In the genomic region with DNA sequence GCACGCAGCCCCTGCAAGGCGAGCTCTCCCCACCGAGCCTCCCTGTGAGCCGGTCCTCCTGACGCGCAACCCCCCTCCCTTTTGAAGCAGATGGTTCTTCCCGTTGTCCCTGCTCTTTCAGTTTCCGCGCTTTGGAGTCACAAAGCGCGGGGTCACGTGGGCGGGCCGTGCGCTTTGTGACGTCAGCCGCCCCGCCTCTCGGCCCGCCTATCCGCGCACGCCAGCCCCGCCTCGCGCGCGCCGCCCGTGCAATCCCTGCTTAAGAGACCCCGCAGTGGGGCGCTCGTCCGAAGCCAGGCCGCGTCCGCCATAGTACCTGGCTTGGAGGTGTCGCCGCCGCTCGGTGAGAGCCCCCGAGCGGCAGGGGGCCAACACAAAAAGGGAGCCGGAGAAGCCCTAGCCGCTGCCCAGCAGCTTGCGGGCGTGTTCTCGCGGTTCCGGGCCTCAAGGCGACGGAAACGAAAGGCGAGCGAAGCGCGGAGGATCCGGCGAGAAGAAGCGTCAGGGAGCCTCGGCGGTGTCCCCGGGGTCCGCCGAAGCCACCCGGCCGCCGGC, we compare ENCODE assay signal across 1 cellular context.
TF ChIP-seq lines count a peak whose summit lies in the region.

A gene with protein sequence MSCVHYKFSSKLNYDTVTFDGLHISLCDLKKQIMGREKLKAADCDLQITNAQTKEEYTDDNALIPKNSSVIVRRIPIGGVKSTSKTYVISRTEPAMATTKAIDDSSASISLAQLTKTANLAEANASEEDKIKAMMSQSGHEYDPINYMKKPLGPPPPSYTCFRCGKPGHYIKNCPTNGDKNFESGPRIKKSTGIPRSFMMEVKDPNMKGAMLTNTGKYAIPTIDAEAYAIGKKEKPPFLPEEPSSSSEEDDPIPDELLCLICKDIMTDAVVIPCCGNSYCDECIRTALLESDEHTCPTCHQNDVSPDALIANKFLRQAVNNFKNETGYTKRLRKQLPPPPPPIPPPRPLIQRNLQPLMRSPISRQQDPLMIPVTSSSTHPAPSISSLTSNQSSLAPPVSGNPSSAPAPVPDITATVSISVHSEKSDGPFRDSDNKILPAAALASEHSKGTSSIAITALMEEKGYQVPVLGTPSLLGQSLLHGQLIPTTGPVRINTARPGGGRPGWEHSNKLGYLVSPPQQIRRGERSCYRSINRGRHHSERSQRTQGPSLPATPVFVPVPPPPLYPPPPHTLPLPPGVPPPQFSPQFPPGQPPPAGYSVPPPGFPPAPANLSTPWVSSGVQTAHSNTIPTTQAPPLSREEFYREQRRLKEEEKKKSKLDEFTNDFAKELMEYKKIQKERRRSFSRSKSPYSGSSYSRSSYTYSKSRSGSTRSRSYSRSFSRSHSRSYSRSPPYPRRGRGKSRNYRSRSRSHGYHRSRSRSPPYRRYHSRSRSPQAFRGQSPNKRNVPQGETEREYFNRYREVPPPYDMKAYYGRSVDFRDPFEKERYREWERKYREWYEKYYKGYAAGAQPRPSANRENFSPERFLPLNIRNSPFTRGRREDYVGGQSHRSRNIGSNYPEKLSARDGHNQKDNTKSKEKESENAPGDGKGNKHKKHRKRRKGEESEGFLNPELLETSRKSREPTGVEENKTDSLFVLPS (N-terminal part only) (plus strand): TSS at position 272 of the 555 bp plus-strand sequence. CDS start 1,061 bp downstream, outside the sequence.

TF ChIP-seq in HepG2, 621 proteins besides CTCF, POLR2A, EP300 and RAD21 (continued from another document and continues in another):
- TF ChIP-seq, protein P1, sequence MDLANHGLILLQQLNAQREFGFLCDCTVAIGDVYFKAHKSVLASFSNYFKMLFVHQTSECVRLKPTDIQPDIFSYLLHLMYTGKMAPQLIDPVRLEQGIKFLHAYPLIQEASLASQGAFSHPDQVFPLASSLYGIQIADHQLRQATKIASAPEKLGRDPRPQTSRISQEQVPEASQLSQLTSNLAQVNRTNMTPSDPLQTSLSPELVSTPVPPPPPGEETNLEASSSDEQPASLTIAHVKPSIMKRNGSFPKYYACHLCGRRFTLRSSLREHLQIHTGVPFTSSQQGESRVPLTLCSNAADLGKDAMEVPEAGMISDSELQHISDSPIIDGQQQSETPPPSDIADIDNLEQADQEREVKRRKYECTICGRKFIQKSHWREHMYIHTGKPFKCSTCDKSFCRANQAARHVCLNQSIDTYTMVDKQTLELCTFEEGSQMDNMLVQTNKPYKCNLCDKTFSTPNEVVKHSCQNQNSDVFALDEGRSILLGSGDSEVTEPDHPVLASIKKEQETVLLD (CRISPR knock-in tag; IDR thresholded peaks at IDR 0.05; ENCODE audit: low read depth), result peak; percentile 44; the same call in 1 of the 2 replicates
- TF ChIP-seq, protein P2, sequence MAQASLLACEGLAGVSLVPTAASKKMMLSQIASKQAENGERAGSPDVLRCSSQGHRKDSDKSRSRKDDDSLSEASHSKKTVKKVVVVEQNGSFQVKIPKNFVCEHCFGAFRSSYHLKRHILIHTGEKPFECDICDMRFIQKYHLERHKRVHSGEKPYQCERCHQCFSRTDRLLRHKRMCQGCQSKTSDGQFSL (CRISPR knock-in tag; IDR thresholded peaks at IDR 0.05), result no peak
- TF ChIP-seq TAF1 (CRISPR knock-in tag; IDR thresholded peaks at IDR 0.05), result peak; percentile 99
- peak; percentile 56; the same call in 1 of the 2 replicates for TF ChIP-seq ZMYM3 (CRISPR knock-in tag; IDR thresholded peaks at IDR 0.05)
- no peak for TF ChIP-seq ZNF577 (CRISPR knock-in tag; IDR thresholded peaks at IDR 0.05; ENCODE audit: borderline replicate concordance, low read depth)
- TF ChIP-seq PCBP1 (IDR thresholded peaks at IDR 0.05; ENCODE audit: borderline replicate concordance, low read depth, low read length), result peak; percentile 95
- no peak for TF ChIP-seq TRIM24 (CRISPR knock-in tag; IDR thresholded peaks at IDR 0.05)
- TF ChIP-seq ATRX (CRISPR knock-in tag; IDR thresholded peaks at IDR 0.05; ENCODE audit: borderline replicate concordance), result no peak
- peak; percentile 71 for TF ChIP-seq HNRNPK (IDR thresholded peaks at IDR 0.05; ENCODE audit: low read depth, low read length, poor library complexity, severe bottlenecking)
- peak; percentile 86 for TF ChIP-seq CCDC6 (CRISPR knock-in tag; IDR thresholded peaks at IDR 0.05)
- TF ChIP-seq ZNF713 (CRISPR knock-in tag; IDR thresholded peaks at IDR 0.05), result no peak; the same call in 1 of the 2 replicates
- no peak; the same call in 1 of the 2 replicates for TF ChIP-seq ZFP36L1 (CRISPR knock-in tag; IDR thresholded peaks at IDR 0.05)
- no peak; the same call in 1 of the 2 replicates for TF ChIP-seq KDM5A (IDR thresholded peaks at IDR 0.05; ENCODE audit: borderline replicate concordance, low read length)
- 0 out of 2 replicates have a peak, but pooled peaks have one; percentile 6 for TF ChIP-seq ZNF629 (CRISPR knock-in tag; conservative IDR thresholded peaks at IDR 0.05)
- peak; percentile 77; the same call in 1 of the 2 replicates for TF ChIP-seq MED1 (CRISPR knock-in tag; IDR thresholded peaks at IDR 0.05)
- TF ChIP-seq ZNF615 (CRISPR knock-in tag; IDR thresholded peaks at IDR 0.05; ENCODE audit: borderline replicate concordance), result no peak
- TF ChIP-seq, protein P3, sequence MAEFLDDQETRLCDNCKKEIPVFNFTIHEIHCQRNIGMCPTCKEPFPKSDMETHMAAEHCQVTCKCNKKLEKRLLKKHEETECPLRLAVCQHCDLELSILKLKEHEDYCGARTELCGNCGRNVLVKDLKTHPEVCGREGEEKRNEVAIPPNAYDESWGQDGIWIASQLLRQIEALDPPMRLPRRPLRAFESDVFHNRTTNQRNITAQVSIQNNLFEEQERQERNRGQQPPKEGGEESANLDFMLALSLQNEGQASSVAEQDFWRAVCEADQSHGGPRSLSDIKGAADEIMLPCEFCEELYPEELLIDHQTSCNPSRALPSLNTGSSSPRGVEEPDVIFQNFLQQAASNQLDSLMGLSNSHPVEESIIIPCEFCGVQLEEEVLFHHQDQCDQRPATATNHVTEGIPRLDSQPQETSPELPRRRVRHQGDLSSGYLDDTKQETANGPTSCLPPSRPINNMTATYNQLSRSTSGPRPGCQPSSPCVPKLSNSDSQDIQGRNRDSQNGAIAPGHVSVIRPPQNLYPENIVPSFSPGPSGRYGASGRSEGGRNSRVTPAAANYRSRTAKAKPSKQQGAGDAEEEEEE (CRISPR knock-in tag; IDR thresholded peaks at IDR 0.05; ENCODE audit: borderline replicate concordance), result no peak
- peak; percentile 47 for TF ChIP-seq ZNF7 (CRISPR knock-in tag; IDR thresholded peaks at IDR 0.05)
- TF ChIP-seq ZNF335 (CRISPR knock-in tag; IDR thresholded peaks at IDR 0.05), result no peak
- TF ChIP-seq, protein P4, sequence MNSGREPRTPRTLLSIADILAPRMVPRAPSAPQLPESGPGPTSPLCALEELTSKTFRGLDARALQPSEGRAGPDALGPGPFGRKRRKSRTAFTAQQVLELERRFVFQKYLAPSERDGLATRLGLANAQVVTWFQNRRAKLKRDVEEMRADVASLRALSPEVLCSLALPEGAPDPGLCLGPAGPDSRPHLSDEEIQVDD (CRISPR knock-in tag; IDR thresholded peaks at IDR 0.05; ENCODE audit: borderline replicate concordance), result peak; percentile 49; the same call in 1 of the 2 replicates
- 0 out of 2 replicates have a peak, but pooled peaks have one; percentile 33 for TF ChIP-seq HDAC6 (IDR thresholded peaks at IDR 0.05; ENCODE audit: low read depth, low read length)
- no peak; the same call in 1 of the 2 replicates for TF ChIP-seq TMF1 (CRISPR knock-in tag; IDR thresholded peaks at IDR 0.05; ENCODE audit: low read depth)
- no peak for TF ChIP-seq SMAD9 (CRISPR knock-in tag; IDR thresholded peaks at IDR 0.05)
- TF ChIP-seq, protein P5, sequence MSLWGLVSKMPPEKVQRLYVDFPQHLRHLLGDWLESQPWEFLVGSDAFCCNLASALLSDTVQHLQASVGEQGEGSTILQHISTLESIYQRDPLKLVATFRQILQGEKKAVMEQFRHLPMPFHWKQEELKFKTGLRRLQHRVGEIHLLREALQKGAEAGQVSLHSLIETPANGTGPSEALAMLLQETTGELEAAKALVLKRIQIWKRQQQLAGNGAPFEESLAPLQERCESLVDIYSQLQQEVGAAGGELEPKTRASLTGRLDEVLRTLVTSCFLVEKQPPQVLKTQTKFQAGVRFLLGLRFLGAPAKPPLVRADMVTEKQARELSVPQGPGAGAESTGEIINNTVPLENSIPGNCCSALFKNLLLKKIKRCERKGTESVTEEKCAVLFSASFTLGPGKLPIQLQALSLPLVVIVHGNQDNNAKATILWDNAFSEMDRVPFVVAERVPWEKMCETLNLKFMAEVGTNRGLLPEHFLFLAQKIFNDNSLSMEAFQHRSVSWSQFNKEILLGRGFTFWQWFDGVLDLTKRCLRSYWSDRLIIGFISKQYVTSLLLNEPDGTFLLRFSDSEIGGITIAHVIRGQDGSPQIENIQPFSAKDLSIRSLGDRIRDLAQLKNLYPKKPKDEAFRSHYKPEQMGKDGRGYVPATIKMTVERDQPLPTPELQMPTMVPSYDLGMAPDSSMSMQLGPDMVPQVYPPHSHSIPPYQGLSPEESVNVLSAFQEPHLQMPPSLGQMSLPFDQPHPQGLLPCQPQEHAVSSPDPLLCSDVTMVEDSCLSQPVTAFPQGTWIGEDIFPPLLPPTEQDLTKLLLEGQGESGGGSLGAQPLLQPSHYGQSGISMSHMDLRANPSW (CRISPR knock-in tag; IDR thresholded peaks at IDR 0.05; ENCODE audit: borderline replicate concordance), result no peak
- TF ChIP-seq ZNF776 (CRISPR knock-in tag; IDR thresholded peaks at IDR 0.05), result no peak
- TF ChIP-seq, protein P6, sequence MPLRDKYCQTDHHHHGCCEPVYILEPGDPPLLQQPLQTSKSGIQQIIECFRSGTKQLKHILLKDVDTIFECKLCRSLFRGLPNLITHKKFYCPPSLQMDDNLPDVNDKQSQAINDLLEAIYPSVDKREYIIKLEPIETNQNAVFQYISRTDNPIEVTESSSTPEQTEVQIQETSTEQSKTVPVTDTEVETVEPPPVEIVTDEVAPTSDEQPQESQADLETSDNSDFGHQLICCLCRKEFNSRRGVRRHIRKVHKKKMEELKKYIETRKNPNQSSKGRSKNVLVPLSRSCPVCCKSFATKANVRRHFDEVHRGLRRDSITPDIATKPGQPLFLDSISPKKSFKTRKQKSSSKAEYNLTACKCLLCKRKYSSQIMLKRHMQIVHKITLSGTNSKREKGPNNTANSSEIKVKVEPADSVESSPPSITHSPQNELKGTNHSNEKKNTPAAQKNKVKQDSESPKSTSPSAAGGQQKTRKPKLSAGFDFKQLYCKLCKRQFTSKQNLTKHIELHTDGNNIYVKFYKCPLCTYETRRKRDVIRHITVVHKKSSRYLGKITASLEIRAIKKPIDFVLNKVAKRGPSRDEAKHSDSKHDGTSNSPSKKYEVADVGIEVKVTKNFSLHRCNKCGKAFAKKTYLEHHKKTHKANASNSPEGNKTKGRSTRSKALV (CRISPR knock-in tag; IDR thresholded peaks at IDR 0.05), result peak; percentile 49; the same call in 1 of the 2 replicates
- TF ChIP-seq ZC3H4 (CRISPR knock-in tag; IDR thresholded peaks at IDR 0.05; ENCODE audit: borderline replicate concordance), result no peak; the same call in 1 of the 2 replicates
- no peak for TF ChIP-seq NFATC3 (CRISPR knock-in tag; IDR thresholded peaks at IDR 0.05)
- no peak for TF ChIP-seq CC2D1A (CRISPR knock-in tag; IDR thresholded peaks at IDR 0.05)
- peak; percentile 64 for TF ChIP-seq TAF15 (IDR thresholded peaks at IDR 0.05; ENCODE audit: low read depth, low read length, poor library complexity, severe bottlenecking)
- peak; percentile 61 for TF ChIP-seq EED (CRISPR knock-in tag; IDR thresholded peaks at IDR 0.05)
- peak; percentile 58 for TF ChIP-seq SP2 (CRISPR knock-in tag; IDR thresholded peaks at IDR 0.05)
- TF ChIP-seq, protein P7, sequence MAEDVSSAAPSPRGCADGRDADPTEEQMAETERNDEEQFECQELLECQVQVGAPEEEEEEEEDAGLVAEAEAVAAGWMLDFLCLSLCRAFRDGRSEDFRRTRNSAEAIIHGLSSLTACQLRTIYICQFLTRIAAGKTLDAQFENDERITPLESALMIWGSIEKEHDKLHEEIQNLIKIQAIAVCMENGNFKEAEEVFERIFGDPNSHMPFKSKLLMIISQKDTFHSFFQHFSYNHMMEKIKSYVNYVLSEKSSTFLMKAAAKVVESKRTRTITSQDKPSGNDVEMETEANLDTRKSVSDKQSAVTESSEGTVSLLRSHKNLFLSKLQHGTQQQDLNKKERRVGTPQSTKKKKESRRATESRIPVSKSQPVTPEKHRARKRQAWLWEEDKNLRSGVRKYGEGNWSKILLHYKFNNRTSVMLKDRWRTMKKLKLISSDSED (CRISPR knock-in tag; IDR thresholded peaks at IDR 0.05), result peak; percentile 9
- no peak for TF ChIP-seq SALL2 (CRISPR knock-in tag; IDR thresholded peaks at IDR 0.05)
- TF ChIP-seq, protein P8, sequence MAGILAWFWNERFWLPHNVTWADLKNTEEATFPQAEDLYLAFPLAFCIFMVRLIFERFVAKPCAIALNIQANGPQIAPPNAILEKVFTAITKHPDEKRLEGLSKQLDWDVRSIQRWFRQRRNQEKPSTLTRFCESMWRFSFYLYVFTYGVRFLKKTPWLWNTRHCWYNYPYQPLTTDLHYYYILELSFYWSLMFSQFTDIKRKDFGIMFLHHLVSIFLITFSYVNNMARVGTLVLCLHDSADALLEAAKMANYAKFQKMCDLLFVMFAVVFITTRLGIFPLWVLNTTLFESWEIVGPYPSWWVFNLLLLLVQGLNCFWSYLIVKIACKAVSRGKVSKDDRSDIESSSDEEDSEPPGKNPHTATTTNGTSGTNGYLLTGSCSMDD (CRISPR knock-in tag; IDR thresholded peaks at IDR 0.05), result no peak
- TF ChIP-seq ZNF549 (CRISPR knock-in tag; IDR thresholded peaks at IDR 0.05), result no peak
- no peak for TF ChIP-seq EEA1 (CRISPR knock-in tag; IDR thresholded peaks at IDR 0.05; ENCODE audit: borderline replicate concordance)
- peak; percentile 86 for TF ChIP-seq ZNF772 (CRISPR knock-in tag; IDR thresholded peaks at IDR 0.05)
- no peak for TF ChIP-seq EHMT2 (IDR thresholded peaks at IDR 0.05; ENCODE audit: borderline replicate concordance, low read depth, low read length)
- peak; percentile 84; the same call in 1 of the 2 replicates for TF ChIP-seq ZNF850 (CRISPR knock-in tag; conservative IDR thresholded peaks at IDR 0.05)
- no peak for TF ChIP-seq NCOA5 (CRISPR knock-in tag; IDR thresholded peaks at IDR 0.05)
- TF ChIP-seq, protein P9, sequence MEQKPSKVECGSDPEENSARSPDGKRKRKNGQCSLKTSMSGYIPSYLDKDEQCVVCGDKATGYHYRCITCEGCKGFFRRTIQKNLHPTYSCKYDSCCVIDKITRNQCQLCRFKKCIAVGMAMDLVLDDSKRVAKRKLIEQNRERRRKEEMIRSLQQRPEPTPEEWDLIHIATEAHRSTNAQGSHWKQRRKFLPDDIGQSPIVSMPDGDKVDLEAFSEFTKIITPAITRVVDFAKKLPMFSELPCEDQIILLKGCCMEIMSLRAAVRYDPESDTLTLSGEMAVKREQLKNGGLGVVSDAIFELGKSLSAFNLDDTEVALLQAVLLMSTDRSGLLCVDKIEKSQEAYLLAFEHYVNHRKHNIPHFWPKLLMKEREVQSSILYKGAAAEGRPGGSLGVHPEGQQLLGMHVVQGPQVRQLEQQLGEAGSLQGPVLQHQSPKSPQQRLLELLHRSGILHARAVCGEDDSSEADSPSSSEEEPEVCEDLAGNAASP (CRISPR knock-in tag; IDR thresholded peaks at IDR 0.05; ENCODE audit: borderline replicate concordance), result peak; percentile 73
- peak; percentile 63; the same call in 1 of the 2 replicates for TF ChIP-seq ZSCAN22 (CRISPR knock-in tag; IDR thresholded peaks at IDR 0.05)
- TF ChIP-seq, protein P10, sequence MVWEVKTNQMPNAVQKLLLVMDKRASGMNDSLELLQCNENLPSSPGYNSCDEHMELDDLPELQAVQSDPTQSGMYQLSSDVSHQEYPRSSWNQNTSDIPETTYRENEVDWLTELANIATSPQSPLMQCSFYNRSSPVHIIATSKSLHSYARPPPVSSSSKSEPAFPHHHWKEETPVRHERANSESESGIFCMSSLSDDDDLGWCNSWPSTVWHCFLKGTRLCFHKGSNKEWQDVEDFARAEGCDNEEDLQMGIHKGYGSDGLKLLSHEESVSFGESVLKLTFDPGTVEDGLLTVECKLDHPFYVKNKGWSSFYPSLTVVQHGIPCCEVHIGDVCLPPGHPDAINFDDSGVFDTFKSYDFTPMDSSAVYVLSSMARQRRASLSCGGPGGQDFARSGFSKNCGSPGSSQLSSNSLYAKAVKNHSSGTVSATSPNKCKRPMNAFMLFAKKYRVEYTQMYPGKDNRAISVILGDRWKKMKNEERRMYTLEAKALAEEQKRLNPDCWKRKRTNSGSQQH (CRISPR knock-in tag; IDR thresholded peaks at IDR 0.05; ENCODE audit: low read depth), result 0 out of 2 replicates have a peak, but pooled peaks have one; percentile 76
